14 cellular contexts compared by ENCODE assay signal in genomic region chr2:205323929-205324328, GRCh38.
DNase-seq lines count a peak whose midpoint lies in the region; ATAC-seq and TF ChIP-seq lines count a peak whose summit lies in the region.
"Had no signal": no experiment of that assay in that cellular context is flagged by ENCODE, and none has a peak within 500 bp of the region (broad histone marks: within the 10 kb centered on the region; RNA-seq: fewer than 3 reads in every experiment).

No MANE protein-coding gene starts in this region.

- H3K36me3 Mint-ChIP-seq in glutamatergic neuron (ENCODE audit: unreplicated experiment) = no peaks in the 10 kb centered on the region
- H3K36me3 Mint-ChIP-seq: CD4-positive, alpha-beta memory T cell had no signal

- H3K27me3 ChIP-seq in AG04450 (ENCODE audit: control insufficient read depth, insufficient read depth, low read length) (no peaks in the 10 kb centered on the region), Panc1 (ENCODE audit: control insufficient read depth, insufficient read depth, low read length) (no peaks in the 10 kb centered on the region)

- H3K27ac ChIP-seq in AG04450 (ENCODE audit: low read depth, low read length) (no peak overlapping the region), Panc1 (ENCODE audit: low read length) (no peak overlapping the region)
- H3K27ac ChIP-seq: coronary artery had no signal

- ATAC-seq in GM19455 (IDR thresholded peaks at IDR 0.05; ENCODE audit: unreplicated experiment) (peak; percentile 75), Panc1 (no peak), GM19397 (IDR thresholded peaks at IDR 0.05; ENCODE audit: unreplicated experiment) (no peak), HG03469 (IDR thresholded peaks at IDR 0.05; ENCODE audit: unreplicated experiment) (no peak)
- ATAC-seq: right cardiac atrium had no signal

- no peaks in the 10 kb centered on the region for H3K36me3 ChIP-seq in Panc1 (ENCODE audit: control insufficient read depth, insufficient read depth, low read length)

- CTCF ChIA-PET in AG04450 (lab: Charles Lee) (interaction anchor here (0.5 to 1.4 kb wide), 2 partner anchors 12 to 352 kb away, joined by 3 to 6 read pairs; no protein-coding TSS in a partner anchor), Panc1 (lab: Charles Lee) (interaction anchor here (1.6 kb wide), 1 partner anchor 352 kb away, joined by 5 read pairs; no protein-coding TSS in a partner anchor)

- H3K4me1 Mint-ChIP-seq in glutamatergic neuron (ENCODE audit: low read depth, unreplicated experiment) = no peaks in the 10 kb centered on the region
- H3K4me1 Mint-ChIP-seq: CD4-positive, alpha-beta memory T cell had no signal

- in situ Hi-C loops in Panc1 (cut with HindIII; ENCODE audit: low pct_unique_long_range_greater_than_20kb, low sequenced_read_pairs) = no loop called here

- peak; percentile 48 for TF ChIP-seq CTCF in AG04450 (IDR thresholded peaks at IDR 0.05; ENCODE audit: low read depth, low read length)
- TF ChIP-seq CTCF in Panc1 (IDR thresholded peaks at IDR 0.05) = peak; percentile 65; the same call in 1 of the 2 replicates
- peak; percentile 47 for TF ChIP-seq CTCF in glutamatergic neuron (IDR thresholded peaks at IDR 0.05; ENCODE audit: partially characterized antibody, unreplicated experiment)

- no TSS peak for BruUV-seq in Panc1 (replicated peaks; lab: Mats Ljungman, UMichigan)

- no peak for DNase-seq in AG04450 (ENCODE audit: low read depth, low spot score)
- no peak for DNase-seq in Panc1 (ENCODE audit: low read depth, low spot score)
- no peak for DNase-seq in glutamatergic neuron
- no peak for DNase-seq in pons (ENCODE audit: low spot score)
- no peak for DNase-seq in activated CD4-positive, alpha-beta T cell treated with anti-CD3 and anti-CD28 coated beads, Interleukin-2, amount 50 U/mL, for 48 hours
- DNase-seq: activated T-cell treated with anti-CD3 and anti-CD28 coated beads, Interleukin-2, amount 50 U/mL, for 24 hours; CD4-positive, alpha-beta memory T cell; NCI-H2107; right cardiac atrium had no signal

- POLR2A ChIA-PET in AG04450 (lab: Yijun Ruan, JAX) (no interaction called here), Panc1 (lab: Charles Lee) (no interaction called here)

- no peak overlapping the region for H3K27ac Mint-ChIP-seq in glutamatergic neuron (ENCODE audit: unreplicated experiment)
- H3K27ac Mint-ChIP-seq: activated T-cell treated with anti-CD3 and anti-CD28 coated beads, Interleukin-2, amount 50 U/mL, for 24 hours; CD4-positive, alpha-beta memory T cell; T-helper 2 cell treated with Interferon-gamma antibody and Interleukin-4, amounts not matched to agents 5 μg/mL and 100 μg/mL, for 36 hours had no signal

- H3K27me3 Mint-ChIP-seq in glutamatergic neuron (ENCODE audit: unreplicated experiment) = no peaks in the 10 kb centered on the region
- H3K27me3 Mint-ChIP-seq: activated T-cell treated with anti-CD3 and anti-CD28 coated beads, Interleukin-2, amount 50 U/mL, for 24 hours had no signal

- intact Hi-C loops in Panc1 (cut with micrococcal nuclease; ENCODE audit: unreplicated experiment) = loop anchor here (10.0 kb wide), 1 partner anchor 351 kb away; no protein-coding TSS in a partner anchor

- H3K4me1 ChIP-seq in Panc1 (ENCODE audit: control insufficient read depth, insufficient read depth, low read length) = no peaks in the 10 kb centered on the region

- H3K9me3 ChIP-seq in AG04450 (ENCODE audit: control insufficient read depth, insufficient read depth, low read length) (no peaks in the 10 kb centered on the region), Panc1 (ENCODE audit: control insufficient read depth, insufficient read depth, low read depth, low read length) (no peaks in the 10 kb centered on the region)

- H3K4me3 ChIP-seq in AG04450 (ENCODE audit: low read depth, low read length) (no peak overlapping the region), Panc1 (ENCODE audit: low read depth in 2 of 2, low read length in 2 of 2) (no peak overlapping the region)
- H3K4me3 ChIP-seq: coronary artery had no signal

- H3K9me3 Mint-ChIP-seq in glutamatergic neuron (ENCODE audit: unreplicated experiment) = no peaks in the 10 kb centered on the region
- H3K9me3 Mint-ChIP-seq: activated T-cell treated with anti-CD3 and anti-CD28 coated beads, Interleukin-2, amount 50 U/mL, for 24 hours had no signal

- no peak overlapping the region for H3K4me3 Mint-ChIP-seq in glutamatergic neuron (ENCODE audit: unreplicated experiment)
- H3K4me3 Mint-ChIP-seq: activated T-cell treated with anti-CD3 and anti-CD28 coated beads, Interleukin-2, amount 50 U/mL, for 24 hours; CD4-positive, alpha-beta memory T cell; T-helper 2 cell treated with Interferon-gamma antibody and Interleukin-4, amounts not matched to agents 5 μg/mL and 100 μg/mL, for 36 hours had no signal
